Comparison of ENCODE assay signal across 8 cellular contexts in genomic region chr3:183427206-183428139, GRCh38. TPM values are rescaled to one million over a fixed set of nuclear protein-coding genes. Genes with fewer than 3 reads are reported as not detected.
DNase-seq lines count a peak whose midpoint lies in the region; ATAC-seq and TF ChIP-seq lines count a peak whose summit lies in the region.

No MANE protein-coding gene starts in this region.

- peak; percentile 54 for DNase-seq in activated CD4-positive, alpha-beta T cell treated with anti-CD3 and anti-CD28 coated beads, Interleukin-2, amount 10 ng/mL, durations not matched to agents 24 days and 14 days
- no peak for DNase-seq in activated CD4-positive, alpha-beta T cell treated with anti-CD3 and anti-CD28 coated beads, Interleukin-2, amount 50 U/mL, for 1 hour
- DNase-seq in T-cell (peak in 1 of 34 experiments; percentile 13), gastrocnemius medialis (no peak), left colon (no peak)
- DNase-seq in central memory CD4-positive, alpha-beta T cell, result no peak
- no peak for DNase-seq in activated CD4-positive, alpha-beta T cell treated with anti-CD3 and anti-CD28 coated beads, Interleukin-2, amount 50 U/mL, for 48 hours

- peak overlapping the region in 1 of 4 donors; percentile 54 for H3K27ac ChIP-seq in gastroesophageal sphincter
- no peak overlapping the region for H3K27ac ChIP-seq in gastrocnemius medialis

- H3K9me3 ChIP-seq in gastroesophageal sphincter, result no peaks in the 10 kb centered on the region
- no peaks in the 10 kb centered on the region for H3K9me3 ChIP-seq in gastrocnemius medialis

- TF ChIP-seq EP300 in gastroesophageal sphincter (IDR thresholded peaks at IDR 0.05), result no peak

- CTCF ChIA-PET in T-cell (lab: Charles Lee), result interaction anchor here in 1 of 2 donors (0.7 to 1.0 kb wide), 2 partner anchors 213 to 337 kb away, joined by 4 to 6 read pairs; no protein-coding TSS in a partner anchor

- H3K9me3 Mint-ChIP-seq in activated CD4-positive, alpha-beta T cell treated with anti-CD3 and anti-CD28 coated beads, Interleukin-2, amount 10 ng/mL, durations not matched to agents 24 days and 14 days, result no peaks in the 10 kb centered on the region
- H3K9me3 Mint-ChIP-seq in T-cell, result no peaks in the 10 kb centered on the region

- H3K27ac Mint-ChIP-seq in activated CD4-positive, alpha-beta T cell treated with anti-CD3 and anti-CD28 coated beads, Interleukin-2, amount 10 ng/mL, durations not matched to agents 24 days and 14 days, result peak overlapping the region; percentile 57
- H3K27ac Mint-ChIP-seq in T-cell, result peak overlapping the region in 1 of 2 donors; percentile 45

- H3K27me3 ChIP-seq in gastroesophageal sphincter (peaks cover 57% of the 10 kb centered on the region), gastrocnemius medialis (peaks cover 10 to 25% (median 18%) of the 10 kb centered on the region in 3 donors)

- POLR2A ChIA-PET in T-cell (lab: Charles Lee), result interaction anchor here (0.6 kb wide), 2 partner anchors 141 to 332 kb away, joined by 5 read pairs; no protein-coding TSS in a partner anchor

- in situ Hi-C loops in gastrocnemius medialis (cut with MboI; ENCODE audit: low sequenced_read_pairs in 4 of 4), result no loop called here

- no peaks in the 10 kb centered on the region for H3K36me3 Mint-ChIP-seq in activated CD4-positive, alpha-beta T cell treated with anti-CD3 and anti-CD28 coated beads, Interleukin-2, amount 10 ng/mL, durations not matched to agents 24 days and 14 days (ENCODE audit: low read depth)
- H3K36me3 Mint-ChIP-seq in T-cell, result no peaks in the 10 kb centered on the region

- H3K4me3 ChIP-seq in gastroesophageal sphincter (peak overlapping the region; percentile 62 to 72), gastrocnemius medialis (peak overlapping the region; percentile 62 to 68 (median 65))

- intact Hi-C loops in activated CD4-positive, alpha-beta T cell treated with anti-CD3 and anti-CD28 coated beads, Interleukin-2, amount 10 ng/mL, durations not matched to agents 24 days and 14 days (cut with micrococcal nuclease), result loop anchor here (1.0 kb wide), 2 partner anchors 42 to 141 kb away; no protein-coding TSS in a partner anchor
- intact Hi-C loops in gastrocnemius medialis (cut with DNase I; ENCODE audit: low total_unique reads), result no loop called here
- intact Hi-C loops in left colon (cut with DNase I, micrococcal nuclease), result no loop called here

- TF ChIP-seq POLR2A in gastroesophageal sphincter (IDR thresholded peaks at IDR 0.05) (no peak), gastrocnemius medialis (IDR thresholded peaks at IDR 0.05) (no peak)

- peak; percentile 11 to 33 (median 22) for ATAC-seq in T-cell (replicated peaks in 1 of 4)
- ATAC-seq in gastroesophageal sphincter, result no peak
- ATAC-seq in gastrocnemius medialis, result no peak
- no peak for ATAC-seq in left colon

- WGBS in gastroesophageal sphincter (ENCODE audit: low coverage in 1 of 2), 2 donors, result 16% methylated on average over 8 to 15 of the region's 40 CpGs

- H3K4me1 Mint-ChIP-seq in activated CD4-positive, alpha-beta T cell treated with anti-CD3 and anti-CD28 coated beads, Interleukin-2, amount 10 ng/mL, durations not matched to agents 24 days and 14 days, result peaks cover 35% of the 10 kb centered on the region
- peaks cover 19 to 33% (median 24%) of the 10 kb centered on the region in 3 donors for H3K4me1 Mint-ChIP-seq in T-cell

- peaks cover 2% of the 10 kb centered on the region for H3K27me3 Mint-ChIP-seq in activated CD4-positive, alpha-beta T cell treated with anti-CD3 and anti-CD28 coated beads, Interleukin-2, amount 10 ng/mL, durations not matched to agents 24 days and 14 days
- peaks cover 0 to 5% of the 10 kb centered on the region in 2 donors for H3K27me3 Mint-ChIP-seq in T-cell

- peak overlapping the region; percentile 82 for H3K4me3 Mint-ChIP-seq in activated CD4-positive, alpha-beta T cell treated with anti-CD3 and anti-CD28 coated beads, Interleukin-2, amount 10 ng/mL, durations not matched to agents 24 days and 14 days
- H3K4me3 Mint-ChIP-seq in T-cell, result peak overlapping the region; percentile 76 to 89 (median 88)

- H3K36me3 ChIP-seq in gastroesophageal sphincter (no peaks in the 10 kb centered on the region), gastrocnemius medialis (no peaks in the 10 kb centered on the region)

- no peak for TF ChIP-seq CTCF in gastroesophageal sphincter (IDR thresholded peaks at IDR 0.05)
- TF ChIP-seq CTCF in gastrocnemius medialis (IDR thresholded peaks at IDR 0.05 in 4 of 5, conservative IDR thresholded peaks at IDR 0.05 in 1 of 5), result no peak

- H3K4me1 ChIP-seq in gastroesophageal sphincter (peaks cover 0 to 22% (median 4%) of the 10 kb centered on the region in 3 donors), gastrocnemius medialis (peaks cover 0 to 11% of the 10 kb centered on the region in 2 donors)

RNA-seq across cellular contexts. Expression of gene MCF2L2, which starts 0.9 kb away (rescaled TPM):
- 4.2 and 4.8 TPM in 2 replicates for total RNA-seq in activated CD4-positive, alpha-beta T cell treated with anti-CD3 and anti-CD28 coated beads, Interleukin-2, amount 10 ng/mL, durations not matched to agents 24 days and 14 days
- total RNA-seq in T-cell (1 to 10 TPM; 4.8 to 8.1 (median 5.9) TPM), gastroesophageal sphincter (1 to 10 TPM in 3 of 4 donors, under 1 TPM in 1; 0.67 to 4.0 (median 2.7) TPM), gastrocnemius medialis (under 1 TPM; 0.27 to 0.61 (median 0.46) TPM), left colon (1 to 10 TPM in 1 of 2 donors, under 1 TPM in 1; 0.75 to 1.1 TPM)

Comparison
In these comparisons a context has a peak if more than half of its experiments do, and no peak if none do; other contexts are left out.
1. ATAC-seq: peak in T-cell (4 of 4); none in gastroesophageal sphincter (single experiment), gastrocnemius medialis (0 of 2) and left colon (single experiment).